In the genomic region with DNA sequence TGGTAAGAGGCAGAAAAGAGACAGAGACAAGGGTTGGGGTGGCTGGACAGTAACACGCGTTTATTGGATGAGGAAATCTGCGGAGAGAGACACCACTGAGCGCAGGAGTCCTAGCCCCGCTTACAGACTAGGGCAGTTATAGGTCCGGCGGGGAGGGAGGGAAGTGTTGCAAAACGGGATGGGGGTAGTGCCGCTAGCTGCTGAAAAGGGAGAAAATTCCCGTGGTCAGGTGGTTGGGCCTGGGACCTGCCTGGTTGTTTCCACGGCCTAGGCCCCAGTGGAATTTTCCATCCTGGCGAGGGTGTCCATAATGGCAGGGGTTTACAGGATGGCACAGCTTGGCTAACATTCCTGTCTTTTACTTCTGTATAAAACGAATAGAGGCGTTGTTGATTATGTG, we compare ENCODE assay signal across 1 cellular context.
TF ChIP-seq lines count a peak whose summit lies in the region.

No MANE protein-coding gene starts in this region.

TF ChIP-seq in HepG2, 621 proteins besides CTCF, POLR2A, EP300 and RAD21 (continued from another document):
- TF ChIP-seq, protein P1, sequence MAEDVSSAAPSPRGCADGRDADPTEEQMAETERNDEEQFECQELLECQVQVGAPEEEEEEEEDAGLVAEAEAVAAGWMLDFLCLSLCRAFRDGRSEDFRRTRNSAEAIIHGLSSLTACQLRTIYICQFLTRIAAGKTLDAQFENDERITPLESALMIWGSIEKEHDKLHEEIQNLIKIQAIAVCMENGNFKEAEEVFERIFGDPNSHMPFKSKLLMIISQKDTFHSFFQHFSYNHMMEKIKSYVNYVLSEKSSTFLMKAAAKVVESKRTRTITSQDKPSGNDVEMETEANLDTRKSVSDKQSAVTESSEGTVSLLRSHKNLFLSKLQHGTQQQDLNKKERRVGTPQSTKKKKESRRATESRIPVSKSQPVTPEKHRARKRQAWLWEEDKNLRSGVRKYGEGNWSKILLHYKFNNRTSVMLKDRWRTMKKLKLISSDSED (CRISPR knock-in tag; IDR thresholded peaks at IDR 0.05): no peak
- TF ChIP-seq, protein P2, sequence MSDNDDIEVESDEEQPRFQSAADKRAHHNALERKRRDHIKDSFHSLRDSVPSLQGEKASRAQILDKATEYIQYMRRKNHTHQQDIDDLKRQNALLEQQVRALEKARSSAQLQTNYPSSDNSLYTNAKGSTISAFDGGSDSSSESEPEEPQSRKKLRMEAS (IDR thresholded peaks at IDR 0.05): peak; percentile 46
- TF ChIP-seq MZF1 (CRISPR knock-in tag; IDR thresholded peaks at IDR 0.05; ENCODE audit: borderline replicate concordance) (no peak), CBFB (CRISPR knock-in tag; IDR thresholded peaks at IDR 0.05) (0 out of 2 replicates have a peak, but pooled peaks have one; percentile 55), ZNF780A (CRISPR knock-in tag; IDR thresholded peaks at IDR 0.05) (no peak), CCAR2 (optimal IDR thresholded peaks at IDR 0.05; ENCODE audit: low read depth, low read length) (no peak), ZNF256 (CRISPR knock-in tag; conservative IDR thresholded peaks at IDR 0.05) (no peak), ZNF510 (CRISPR knock-in tag; IDR thresholded peaks at IDR 0.05; ENCODE audit: low read depth) (no peak), ZNF296 (CRISPR knock-in tag; conservative IDR thresholded peaks at IDR 0.05) (no peak), ETV5 (CRISPR knock-in tag; IDR thresholded peaks at IDR 0.05; ENCODE audit: borderline replicate concordance) (no peak), CEBPG (CRISPR knock-in tag; IDR thresholded peaks at IDR 0.05) (peak; percentile 56), NFKB2 (CRISPR knock-in tag; IDR thresholded peaks at IDR 0.05; ENCODE audit: borderline replicate concordance) (no peak), PLRG1 (conservative IDR thresholded peaks at IDR 0.05) (no peak), SMYD3 (CRISPR knock-in tag; IDR thresholded peaks at IDR 0.05) (no peak), MAFK (conservative IDR thresholded peaks at IDR 0.05 in 1 of 2, IDR thresholded peaks at IDR 0.05 in 1 of 2; ENCODE audit: low read length in 2 of 2) (no peak), ZNF550 (CRISPR knock-in tag; IDR thresholded peaks at IDR 0.05; ENCODE audit: borderline replicate concordance) (no peak), TSC22D2 (CRISPR knock-in tag; IDR thresholded peaks at IDR 0.05; ENCODE audit: borderline replicate concordance) (no peak), THAP11 (CRISPR knock-in tag; IDR thresholded peaks at IDR 0.05) (0 out of 2 replicates have a peak, but pooled peaks have one; percentile 15), NFYB (CRISPR knock-in tag; IDR thresholded peaks at IDR 0.05) (no peak), BRD4 (CRISPR knock-in tag; IDR thresholded peaks at IDR 0.05) (no peak), TRIM24 (CRISPR knock-in tag; IDR thresholded peaks at IDR 0.05) (no peak), LCORL (IDR thresholded peaks at IDR 0.05) (no peak), LCORL (CRISPR knock-in tag; IDR thresholded peaks at IDR 0.05) (no peak), TARDBP (CRISPR knock-in tag; IDR thresholded peaks at IDR 0.05) (no peak), SAP130 (CRISPR knock-in tag; IDR thresholded peaks at IDR 0.05; ENCODE audit: low read depth) (no peak), TBX3 (IDR thresholded peaks at IDR 0.05; ENCODE audit: borderline replicate concordance) (peak; percentile 42; the same call in 1 of the 2 replicates), ZNF790 (CRISPR knock-in tag; IDR thresholded peaks at IDR 0.05; ENCODE audit: borderline replicate concordance) (no peak), FOSL1 (CRISPR knock-in tag; IDR thresholded peaks at IDR 0.05; ENCODE audit: borderline replicate concordance) (no peak), HOXA7 (CRISPR knock-in tag; IDR thresholded peaks at IDR 0.05) (no peak), ZNF225 (CRISPR knock-in tag; IDR thresholded peaks at IDR 0.05) (no peak), SOX5 (CRISPR knock-in tag; IDR thresholded peaks at IDR 0.05; ENCODE audit: borderline replicate concordance) (no peak), MXI1 (IDR thresholded peaks at IDR 0.05; ENCODE audit: borderline replicate concordance, low read depth, low read length) (no peak), IRX3 (CRISPR knock-in tag; IDR thresholded peaks at IDR 0.05; ENCODE audit: borderline replicate concordance, low read depth) (no peak), CREM (IDR thresholded peaks at IDR 0.05) (no peak), CREM (CRISPR knock-in tag; IDR thresholded peaks at IDR 0.05) (no peak), ZNF460 (CRISPR knock-in tag; IDR thresholded peaks at IDR 0.05; ENCODE audit: borderline replicate concordance) (no peak), REL (CRISPR knock-in tag; conservative IDR thresholded peaks at IDR 0.05) (no peak), ZNF839 (CRISPR knock-in tag; IDR thresholded peaks at IDR 0.05; ENCODE audit: borderline replicate concordance) (no peak), HNRNPLL (IDR thresholded peaks at IDR 0.05; ENCODE audit: low read depth, low read length, poor library complexity, severe bottlenecking) (no peak), ZSCAN12 (CRISPR knock-in tag; IDR thresholded peaks at IDR 0.05) (no peak), ZFP36L2 (CRISPR knock-in tag; IDR thresholded peaks at IDR 0.05) (no peak), GATAD1 (CRISPR knock-in tag; IDR thresholded peaks at IDR 0.05) (no peak), NPAS2 (CRISPR knock-in tag; IDR thresholded peaks at IDR 0.05; ENCODE audit: borderline replicate concordance) (no peak), KLF13 (CRISPR knock-in tag; IDR thresholded peaks at IDR 0.05) (no peak), GATAD2A (CRISPR knock-in tag; IDR thresholded peaks at IDR 0.05) (0 out of 2 replicates have a peak, but pooled peaks have one; percentile 21), ZNF10 (CRISPR knock-in tag; IDR thresholded peaks at IDR 0.05; ENCODE audit: borderline replicate concordance, low read depth) (no peak), TEAD2 (CRISPR knock-in tag; IDR thresholded peaks at IDR 0.05) (no peak), ONECUT2 (CRISPR knock-in tag; IDR thresholded peaks at IDR 0.05) (no peak), SRF (IDR thresholded peaks at IDR 0.05; ENCODE audit: low read depth, low read length) (no peak), GATA4 (IDR thresholded peaks at IDR 0.05; ENCODE audit: borderline replicate concordance, low read depth) (no peak), ZFX (CRISPR knock-in tag; IDR thresholded peaks at IDR 0.05; ENCODE audit: low read depth) (peak; percentile 72)
- TF ChIP-seq, protein P3, sequence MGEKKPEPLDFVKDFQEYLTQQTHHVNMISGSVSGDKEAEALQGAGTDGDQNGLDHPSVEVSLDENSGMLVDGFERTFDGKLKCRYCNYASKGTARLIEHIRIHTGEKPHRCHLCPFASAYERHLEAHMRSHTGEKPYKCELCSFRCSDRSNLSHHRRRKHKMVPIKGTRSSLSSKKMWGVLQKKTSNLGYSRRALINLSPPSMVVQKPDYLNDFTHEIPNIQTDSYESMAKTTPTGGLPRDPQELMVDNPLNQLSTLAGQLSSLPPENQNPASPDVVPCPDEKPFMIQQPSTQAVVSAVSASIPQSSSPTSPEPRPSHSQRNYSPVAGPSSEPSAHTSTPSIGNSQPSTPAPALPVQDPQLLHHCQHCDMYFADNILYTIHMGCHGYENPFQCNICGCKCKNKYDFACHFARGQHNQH (CRISPR knock-in tag; IDR thresholded peaks at IDR 0.05): no peak
- TF ChIP-seq, protein P4, sequence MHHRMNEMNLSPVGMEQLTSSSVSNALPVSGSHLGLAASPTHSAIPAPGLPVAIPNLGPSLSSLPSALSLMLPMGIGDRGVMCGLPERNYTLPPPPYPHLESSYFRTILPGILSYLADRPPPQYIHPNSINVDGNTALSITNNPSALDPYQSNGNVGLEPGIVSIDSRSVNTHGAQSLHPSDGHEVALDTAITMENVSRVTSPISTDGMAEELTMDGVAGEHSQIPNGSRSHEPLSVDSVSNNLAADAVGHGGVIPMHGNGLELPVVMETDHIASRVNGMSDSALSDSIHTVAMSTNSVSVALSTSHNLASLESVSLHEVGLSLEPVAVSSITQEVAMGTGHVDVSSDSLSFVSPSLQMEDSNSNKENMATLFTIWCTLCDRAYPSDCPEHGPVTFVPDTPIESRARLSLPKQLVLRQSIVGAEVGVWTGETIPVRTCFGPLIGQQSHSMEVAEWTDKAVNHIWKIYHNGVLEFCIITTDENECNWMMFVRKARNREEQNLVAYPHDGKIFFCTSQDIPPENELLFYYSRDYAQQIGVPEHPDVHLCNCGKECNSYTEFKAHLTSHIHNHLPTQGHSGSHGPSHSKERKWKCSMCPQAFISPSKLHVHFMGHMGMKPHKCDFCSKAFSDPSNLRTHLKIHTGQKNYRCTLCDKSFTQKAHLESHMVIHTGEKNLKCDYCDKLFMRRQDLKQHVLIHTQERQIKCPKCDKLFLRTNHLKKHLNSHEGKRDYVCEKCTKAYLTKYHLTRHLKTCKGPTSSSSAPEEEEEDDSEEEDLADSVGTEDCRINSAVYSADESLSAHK (CRISPR knock-in tag; IDR thresholded peaks at IDR 0.05; ENCODE audit: borderline replicate concordance): no peak
- TF ChIP-seq, protein P5, sequence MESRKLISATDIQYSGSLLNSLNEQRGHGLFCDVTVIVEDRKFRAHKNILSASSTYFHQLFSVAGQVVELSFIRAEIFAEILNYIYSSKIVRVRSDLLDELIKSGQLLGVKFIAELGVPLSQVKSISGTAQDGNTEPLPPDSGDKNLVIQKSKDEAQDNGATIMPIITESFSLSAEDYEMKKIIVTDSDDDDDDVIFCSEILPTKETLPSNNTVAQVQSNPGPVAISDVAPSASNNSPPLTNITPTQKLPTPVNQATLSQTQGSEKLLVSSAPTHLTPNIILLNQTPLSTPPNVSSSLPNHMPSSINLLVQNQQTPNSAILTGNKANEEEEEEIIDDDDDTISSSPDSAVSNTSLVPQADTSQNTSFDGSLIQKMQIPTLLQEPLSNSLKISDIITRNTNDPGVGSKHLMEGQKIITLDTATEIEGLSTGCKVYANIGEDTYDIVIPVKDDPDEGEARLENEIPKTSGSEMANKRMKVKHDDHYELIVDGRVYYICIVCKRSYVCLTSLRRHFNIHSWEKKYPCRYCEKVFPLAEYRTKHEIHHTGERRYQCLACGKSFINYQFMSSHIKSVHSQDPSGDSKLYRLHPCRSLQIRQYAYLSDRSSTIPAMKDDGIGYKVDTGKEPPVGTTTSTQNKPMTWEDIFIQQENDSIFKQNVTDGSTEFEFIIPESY (CRISPR knock-in tag; IDR thresholded peaks at IDR 0.05): no peak
- TF ChIP-seq, protein P6, sequence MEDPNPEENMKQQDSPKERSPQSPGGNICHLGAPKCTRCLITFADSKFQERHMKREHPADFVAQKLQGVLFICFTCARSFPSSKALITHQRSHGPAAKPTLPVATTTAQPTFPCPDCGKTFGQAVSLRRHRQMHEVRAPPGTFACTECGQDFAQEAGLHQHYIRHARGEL (CRISPR knock-in tag; IDR thresholded peaks at IDR 0.05): no peak
- TF ChIP-seq, protein P7, sequence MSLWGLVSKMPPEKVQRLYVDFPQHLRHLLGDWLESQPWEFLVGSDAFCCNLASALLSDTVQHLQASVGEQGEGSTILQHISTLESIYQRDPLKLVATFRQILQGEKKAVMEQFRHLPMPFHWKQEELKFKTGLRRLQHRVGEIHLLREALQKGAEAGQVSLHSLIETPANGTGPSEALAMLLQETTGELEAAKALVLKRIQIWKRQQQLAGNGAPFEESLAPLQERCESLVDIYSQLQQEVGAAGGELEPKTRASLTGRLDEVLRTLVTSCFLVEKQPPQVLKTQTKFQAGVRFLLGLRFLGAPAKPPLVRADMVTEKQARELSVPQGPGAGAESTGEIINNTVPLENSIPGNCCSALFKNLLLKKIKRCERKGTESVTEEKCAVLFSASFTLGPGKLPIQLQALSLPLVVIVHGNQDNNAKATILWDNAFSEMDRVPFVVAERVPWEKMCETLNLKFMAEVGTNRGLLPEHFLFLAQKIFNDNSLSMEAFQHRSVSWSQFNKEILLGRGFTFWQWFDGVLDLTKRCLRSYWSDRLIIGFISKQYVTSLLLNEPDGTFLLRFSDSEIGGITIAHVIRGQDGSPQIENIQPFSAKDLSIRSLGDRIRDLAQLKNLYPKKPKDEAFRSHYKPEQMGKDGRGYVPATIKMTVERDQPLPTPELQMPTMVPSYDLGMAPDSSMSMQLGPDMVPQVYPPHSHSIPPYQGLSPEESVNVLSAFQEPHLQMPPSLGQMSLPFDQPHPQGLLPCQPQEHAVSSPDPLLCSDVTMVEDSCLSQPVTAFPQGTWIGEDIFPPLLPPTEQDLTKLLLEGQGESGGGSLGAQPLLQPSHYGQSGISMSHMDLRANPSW (CRISPR knock-in tag; IDR thresholded peaks at IDR 0.05; ENCODE audit: borderline replicate concordance): no peak
- TF ChIP-seq, protein P8, sequence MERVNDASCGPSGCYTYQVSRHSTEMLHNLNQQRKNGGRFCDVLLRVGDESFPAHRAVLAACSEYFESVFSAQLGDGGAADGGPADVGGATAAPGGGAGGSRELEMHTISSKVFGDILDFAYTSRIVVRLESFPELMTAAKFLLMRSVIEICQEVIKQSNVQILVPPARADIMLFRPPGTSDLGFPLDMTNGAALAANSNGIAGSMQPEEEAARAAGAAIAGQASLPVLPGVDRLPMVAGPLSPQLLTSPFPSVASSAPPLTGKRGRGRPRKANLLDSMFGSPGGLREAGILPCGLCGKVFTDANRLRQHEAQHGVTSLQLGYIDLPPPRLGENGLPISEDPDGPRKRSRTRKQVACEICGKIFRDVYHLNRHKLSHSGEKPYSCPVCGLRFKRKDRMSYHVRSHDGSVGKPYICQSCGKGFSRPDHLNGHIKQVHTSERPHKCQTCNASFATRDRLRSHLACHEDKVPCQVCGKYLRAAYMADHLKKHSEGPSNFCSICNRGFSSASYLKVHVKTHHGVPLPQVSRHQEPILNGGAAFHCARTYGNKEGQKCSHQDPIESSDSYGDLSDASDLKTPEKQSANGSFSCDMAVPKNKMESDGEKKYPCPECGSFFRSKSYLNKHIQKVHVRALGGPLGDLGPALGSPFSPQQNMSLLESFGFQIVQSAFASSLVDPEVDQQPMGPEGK (CRISPR knock-in tag; IDR thresholded peaks at IDR 0.05): peak; percentile 74
- TF ChIP-seq, protein P9, sequence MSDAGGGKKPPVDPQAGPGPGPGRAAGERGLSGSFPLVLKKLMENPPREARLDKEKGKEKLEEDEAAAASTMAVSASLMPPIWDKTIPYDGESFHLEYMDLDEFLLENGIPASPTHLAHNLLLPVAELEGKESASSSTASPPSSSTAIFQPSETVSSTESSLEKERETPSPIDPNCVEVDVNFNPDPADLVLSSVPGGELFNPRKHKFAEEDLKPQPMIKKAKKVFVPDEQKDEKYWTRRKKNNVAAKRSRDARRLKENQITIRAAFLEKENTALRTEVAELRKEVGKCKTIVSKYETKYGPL (CRISPR knock-in tag; IDR thresholded peaks at IDR 0.05): no peak
- TF ChIP-seq, protein P10, sequence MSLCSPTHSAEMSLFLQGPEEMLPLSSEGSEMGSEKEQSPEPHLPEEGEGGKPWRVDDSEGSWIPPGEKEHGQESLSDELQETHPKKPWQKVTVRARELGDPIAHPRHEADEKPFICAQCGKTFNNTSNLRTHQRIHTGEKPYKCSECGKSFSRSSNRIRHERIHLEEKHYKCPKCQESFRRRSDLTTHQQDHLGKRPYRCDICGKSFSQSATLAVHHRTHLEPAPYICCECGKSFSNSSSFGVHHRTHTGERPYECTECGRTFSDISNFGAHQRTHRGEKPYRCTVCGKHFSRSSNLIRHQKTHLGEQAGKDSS (CRISPR knock-in tag; IDR thresholded peaks at IDR 0.05; ENCODE audit: borderline replicate concordance, low read depth): no peak
- TF ChIP-seq, protein P11, sequence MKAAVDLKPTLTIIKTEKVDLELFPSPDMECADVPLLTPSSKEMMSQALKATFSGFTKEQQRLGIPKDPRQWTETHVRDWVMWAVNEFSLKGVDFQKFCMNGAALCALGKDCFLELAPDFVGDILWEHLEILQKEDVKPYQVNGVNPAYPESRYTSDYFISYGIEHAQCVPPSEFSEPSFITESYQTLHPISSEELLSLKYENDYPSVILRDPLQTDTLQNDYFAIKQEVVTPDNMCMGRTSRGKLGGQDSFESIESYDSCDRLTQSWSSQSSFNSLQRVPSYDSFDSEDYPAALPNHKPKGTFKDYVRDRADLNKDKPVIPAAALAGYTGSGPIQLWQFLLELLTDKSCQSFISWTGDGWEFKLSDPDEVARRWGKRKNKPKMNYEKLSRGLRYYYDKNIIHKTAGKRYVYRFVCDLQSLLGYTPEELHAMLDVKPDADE (CRISPR knock-in tag; IDR thresholded peaks at IDR 0.05): no peak
TF ChIP-seq in HepG2: peak in this region for 23.
